In the genomic region with DNA sequence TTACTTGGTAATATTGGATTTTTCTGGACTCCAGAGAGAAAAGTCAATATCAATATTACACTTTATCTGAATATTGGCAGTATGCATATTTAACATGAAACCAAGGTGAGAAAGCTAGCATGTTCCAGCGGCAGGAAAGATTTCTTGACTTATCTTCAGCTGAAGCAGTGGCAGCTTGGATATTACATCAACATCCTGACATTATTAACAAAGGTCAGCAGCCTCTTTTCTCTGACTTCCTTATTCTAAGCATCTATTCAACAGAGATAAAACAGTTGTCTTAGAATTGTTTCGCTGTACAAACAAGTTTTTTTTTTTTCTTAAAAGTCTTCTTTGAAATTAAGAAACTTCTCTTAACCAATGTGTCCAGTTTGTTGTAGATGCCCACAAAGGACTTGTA, we compare ENCODE assay signal across 14 cellular contexts. TPM values are rescaled to one million over a fixed set of nuclear protein-coding genes. Genes with fewer than 3 reads are reported as not detected.
A peak's percentile ranks its signal among the peaks of the same experiment; 100 is the strongest.
DNase-seq lines count a peak whose midpoint lies in the region; FAIRE-seq lines count a peak whose summit lies in the region.
"Had no signal": no experiment of that assay in that cellular context is flagged by ENCODE, and none has a peak within 500 bp of the region (broad histone marks: within the 10 kb centered on the region; RNA-seq: fewer than 3 reads in every experiment).

No MANE protein-coding gene starts in this region.

- no peaks in the 10 kb centered on the region for H3K36me3 ChIP-seq in endocrine pancreas (ENCODE audit: control insufficient read depth, insufficient read depth, low read length)
- H3K36me3 ChIP-seq: neutrophil, WERI-Rb-1 had no signal

- H3K4me1 ChIP-seq in endocrine pancreas (ENCODE audit: control insufficient read depth, insufficient read depth, low read length): peaks cover 37% of the 10 kb centered on the region

- FAIRE-seq in GM19239 (lab: Jason Lieb, UNC): peak; percentile 74

- H3K4me3 ChIP-seq in endocrine pancreas (ENCODE audit: control insufficient read depth, insufficient read depth, low read length): peak overlapping the region; percentile 74

- no peak overlapping the region for H3K9ac ChIP-seq in endocrine pancreas (ENCODE audit: control insufficient read depth, insufficient read depth, low read length)

- no peaks in the 10 kb centered on the region for H3K27me3 ChIP-seq in endocrine pancreas (ENCODE audit: control insufficient read depth, insufficient read depth, low read length)
- H3K27me3 ChIP-seq: neutrophil had no signal

- DNase-seq in GM19239 (ENCODE audit: insufficient read length, low spot score): no peak
- peak; percentile 51 for DNase-seq in NOMO-1 treated with DMSO at 0.1 percent for 48 hours (lab: John Stamatoyannopoulos, UW; ENCODE audit: unreplicated experiment)
- DNase-seq in pulmonary artery endothelial cell (ENCODE audit: low read depth, low spot score): peak; percentile 64
- no peak for DNase-seq in OCI-M2 (lab: John Stamatoyannopoulos, UW; ENCODE audit: unreplicated experiment)
- no peak for DNase-seq in RKO (ENCODE audit: low spot score)
- no peak for DNase-seq in anterior cingulate cortex (lab: John Stamatoyannopoulos, UW)
- no peak for DNase-seq in activated CD8-positive, alpha-beta memory T cell treated with anti-CD3 and anti-CD28 coated beads, Interleukin-2, amount 50 U/mL, for 48 hours
- DNase-seq: activated T-cell treated with anti-CD3 and anti-CD28 coated beads, Interleukin-2, amount 50 U/mL, for 24 hours; caudate nucleus; H7; stimulated activated naive CD8-positive, alpha-beta T cell treated with anti-CD3 and anti-CD28 coated beads, Interleukin-15, amount 100 ng/mL, for 72 hours; WERI-Rb-1 had no signal

- H3K9me3 ChIP-seq in endocrine pancreas (ENCODE audit: control insufficient read depth, low read length): no peaks in the 10 kb centered on the region
- H3K9me3 ChIP-seq: neutrophil had no signal

RNA-seq across cellular contexts. Expression of a gene that starts 11.8 kb away (rescaled TPM):
- total RNA-seq in pulmonary artery endothelial cell: 43.4 and 52.8 TPM in 2 replicates

Comparison
In these comparisons a context has a peak if more than half of its experiments do, and no peak if none do; other contexts are left out.
1. DNase-seq: peak in NOMO-1 treated with DMSO at 0.1 percent for 48 hours (single experiment) and pulmonary artery endothelial cell (single experiment); none in GM19239 (single experiment), OCI-M2 (single experiment), RKO (single experiment), anterior cingulate cortex (0 of 58) and activated CD8-positive, alpha-beta memory T cell treated with anti-CD3 and anti-CD28 coated beads, Interleukin-2, amount 50 U/mL, for 48 hours (single experiment).